Comparison of ENCODE assay signal across 1 cellular context in genomic region chr22:46896166-46896565, GRCh38.
TF ChIP-seq lines count a peak whose summit lies in the region.

No MANE protein-coding gene starts in this region.

TF ChIP-seq in K562, 482 proteins besides CTCF, POLR2A, EP300 and RAD21 (continued from another document):
- peak; percentile 9; the same call in 1 of the 2 replicates for TF ChIP-seq MGA (IDR thresholded peaks at IDR 0.05)
- no peak for TF ChIP-seq GATAD2B (IDR thresholded peaks at IDR 0.05; ENCODE audit: borderline replicate concordance)
- TF ChIP-seq, protein P1, sequence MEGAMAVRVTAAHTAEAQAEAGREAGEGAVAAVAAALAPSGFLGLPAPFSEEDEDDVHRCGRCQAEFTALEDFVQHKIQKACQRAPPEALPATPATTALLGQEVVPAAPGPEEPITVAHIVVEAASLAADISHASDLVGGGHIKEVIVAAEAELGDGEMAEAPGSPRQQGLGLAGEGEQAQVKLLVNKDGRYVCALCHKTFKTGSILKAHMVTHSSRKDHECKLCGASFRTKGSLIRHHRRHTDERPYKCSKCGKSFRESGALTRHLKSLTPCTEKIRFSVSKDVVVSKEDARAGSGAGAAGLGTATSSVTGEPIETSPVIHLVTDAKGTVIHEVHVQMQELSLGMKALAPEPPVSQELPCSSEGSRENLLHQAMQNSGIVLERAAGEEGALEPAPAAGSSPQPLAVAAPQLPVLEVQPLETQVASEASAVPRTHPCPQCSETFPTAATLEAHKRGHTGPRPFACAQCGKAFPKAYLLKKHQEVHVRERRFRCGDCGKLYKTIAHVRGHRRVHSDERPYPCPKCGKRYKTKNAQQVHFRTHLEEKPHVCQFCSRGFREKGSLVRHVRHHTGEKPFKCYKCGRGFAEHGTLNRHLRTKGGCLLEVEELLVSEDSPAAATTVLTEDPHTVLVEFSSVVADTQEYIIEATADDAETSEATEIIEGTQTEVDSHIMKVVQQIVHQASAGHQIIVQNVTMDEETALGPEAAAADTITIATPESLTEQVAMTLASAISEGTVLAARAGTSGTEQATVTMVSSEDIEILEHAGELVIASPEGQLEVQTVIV (CRISPR knock-in tag; IDR thresholded peaks at IDR 0.05; ENCODE audit: borderline replicate concordance), result no peak
- no peak for TF ChIP-seq ATF1 (CRISPR knock-in tag; IDR thresholded peaks at IDR 0.05)
- TF ChIP-seq ATF1 (tag; IDR thresholded peaks at IDR 0.05), result no peak
- no peak for TF ChIP-seq MCM5 (IDR thresholded peaks at IDR 0.05; ENCODE audit: low read depth)
- no peak for TF ChIP-seq ZNF224 (CRISPR knock-in tag; IDR thresholded peaks at IDR 0.05)
- TF ChIP-seq, protein P2, sequence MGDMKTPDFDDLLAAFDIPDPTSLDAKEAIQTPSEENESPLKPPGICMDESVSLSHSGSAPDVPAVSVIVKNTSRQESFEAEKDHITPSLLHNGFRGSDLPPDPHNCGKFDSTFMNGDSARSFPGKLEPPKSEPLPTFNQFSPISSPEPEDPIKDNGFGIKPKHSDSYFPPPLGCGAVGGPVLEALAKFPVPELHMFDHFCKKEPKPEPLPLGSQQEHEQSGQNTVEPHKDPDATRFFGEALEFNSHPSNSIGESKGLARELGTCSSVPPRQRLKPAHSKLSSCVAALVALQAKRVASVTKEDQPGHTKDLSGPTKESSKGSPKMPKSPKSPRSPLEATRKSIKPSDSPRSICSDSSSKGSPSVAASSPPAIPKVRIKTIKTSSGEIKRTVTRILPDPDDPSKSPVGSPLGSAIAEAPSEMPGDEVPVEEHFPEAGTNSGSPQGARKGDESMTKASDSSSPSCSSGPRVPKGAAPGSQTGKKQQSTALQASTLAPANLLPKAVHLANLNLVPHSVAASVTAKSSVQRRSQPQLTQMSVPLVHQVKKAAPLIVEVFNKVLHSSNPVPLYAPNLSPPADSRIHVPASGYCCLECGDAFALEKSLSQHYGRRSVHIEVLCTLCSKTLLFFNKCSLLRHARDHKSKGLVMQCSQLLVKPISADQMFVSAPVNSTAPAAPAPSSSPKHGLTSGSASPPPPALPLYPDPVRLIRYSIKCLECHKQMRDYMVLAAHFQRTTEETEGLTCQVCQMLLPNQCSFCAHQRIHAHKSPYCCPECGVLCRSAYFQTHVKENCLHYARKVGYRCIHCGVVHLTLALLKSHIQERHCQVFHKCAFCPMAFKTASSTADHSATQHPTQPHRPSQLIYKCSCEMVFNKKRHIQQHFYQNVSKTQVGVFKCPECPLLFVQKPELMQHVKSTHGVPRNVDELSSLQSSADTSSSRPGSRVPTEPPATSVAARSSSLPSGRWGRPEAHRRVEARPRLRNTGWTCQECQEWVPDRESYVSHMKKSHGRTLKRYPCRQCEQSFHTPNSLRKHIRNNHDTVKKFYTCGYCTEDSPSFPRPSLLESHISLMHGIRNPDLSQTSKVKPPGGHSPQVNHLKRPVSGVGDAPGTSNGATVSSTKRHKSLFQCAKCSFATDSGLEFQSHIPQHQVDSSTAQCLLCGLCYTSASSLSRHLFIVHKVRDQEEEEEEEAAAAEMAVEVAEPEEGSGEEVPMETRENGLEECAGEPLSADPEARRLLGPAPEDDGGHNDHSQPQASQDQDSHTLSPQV (IDR thresholded peaks at IDR 0.05), result 0 out of 2 replicates have a peak, but pooled peaks have one; percentile 9
- TF ChIP-seq, protein P3, sequence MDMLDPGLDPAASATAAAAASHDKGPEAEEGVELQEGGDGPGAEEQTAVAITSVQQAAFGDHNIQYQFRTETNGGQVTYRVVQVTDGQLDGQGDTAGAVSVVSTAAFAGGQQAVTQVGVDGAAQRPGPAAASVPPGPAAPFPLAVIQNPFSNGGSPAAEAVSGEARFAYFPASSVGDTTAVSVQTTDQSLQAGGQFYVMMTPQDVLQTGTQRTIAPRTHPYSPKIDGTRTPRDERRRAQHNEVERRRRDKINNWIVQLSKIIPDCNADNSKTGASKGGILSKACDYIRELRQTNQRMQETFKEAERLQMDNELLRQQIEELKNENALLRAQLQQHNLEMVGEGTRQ (CRISPR knock-in tag; IDR thresholded peaks at IDR 0.05), result no peak
- no peak for TF ChIP-seq MBD2 (IDR thresholded peaks at IDR 0.05; ENCODE audit: borderline replicate concordance, low read depth)
- TF ChIP-seq ADNP (tag; IDR thresholded peaks at IDR 0.05), result no peak
- TF ChIP-seq IFI16 (CRISPR knock-in tag; IDR thresholded peaks at IDR 0.05), result no peak
- TF ChIP-seq ZNF668 (CRISPR knock-in tag; IDR thresholded peaks at IDR 0.05), result no peak
- no peak for TF ChIP-seq NR4A1 (CRISPR knock-in tag; IDR thresholded peaks at IDR 0.05)
- TF ChIP-seq NR4A1 (tag; IDR thresholded peaks at IDR 0.05), result no peak
- TF ChIP-seq RUNX1 (IDR thresholded peaks at IDR 0.05; ENCODE audit: low read depth), result no peak
- TF ChIP-seq SMARCC2 (IDR thresholded peaks at IDR 0.05; ENCODE audit: low read depth), result no peak
- TF ChIP-seq CBX5 (IDR thresholded peaks at IDR 0.05; ENCODE audit: borderline replicate concordance, low read depth), result no peak
- TF ChIP-seq MLX (CRISPR knock-in tag; conservative IDR thresholded peaks at IDR 0.05), result no peak
- TF ChIP-seq MAZ (CRISPR knock-in tag; conservative IDR thresholded peaks at IDR 0.05 in 1 of 2, IDR thresholded peaks at IDR 0.05 in 1 of 2), result 0 out of 4 replicates have a peak, but pooled peaks of 1 of the 2 experiments have one; percentile 12
